Comparison of ENCODE assay signal across 15 cellular contexts in the genomic region with DNA sequence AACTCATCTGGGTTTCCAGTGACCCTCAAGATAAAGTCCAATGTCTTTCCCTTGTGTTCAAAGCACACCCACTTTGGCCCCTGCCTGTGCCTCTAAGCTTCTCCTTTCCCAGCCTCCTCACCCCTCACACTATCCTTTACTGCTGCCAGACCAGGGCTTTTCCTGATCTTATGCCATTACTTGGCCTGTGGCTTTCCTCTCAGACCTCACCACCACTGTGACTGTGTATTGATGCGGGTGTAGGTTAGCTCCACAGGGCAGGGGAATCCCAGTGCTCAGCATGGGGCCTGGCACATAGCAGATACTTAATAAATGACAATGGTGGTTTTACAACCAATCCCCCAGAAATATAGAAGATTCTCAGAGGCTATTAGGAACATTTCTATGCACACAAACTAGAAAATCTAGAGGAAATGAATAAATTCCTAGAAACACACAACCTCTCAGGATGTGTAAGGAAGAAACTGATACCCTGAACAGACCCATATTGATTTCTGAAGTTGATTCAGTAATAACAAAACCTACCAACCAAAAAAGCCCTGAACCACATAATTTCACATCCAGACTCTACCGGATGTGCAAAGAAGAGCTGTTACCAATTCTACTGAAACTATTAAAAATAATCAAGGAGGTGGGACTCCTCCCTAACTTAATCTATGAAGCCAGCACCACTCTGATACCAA.
DNase-seq lines count a peak whose midpoint lies in the region; ATAC-seq and TF ChIP-seq lines count a peak whose summit lies in the region.
"Had no signal": no experiment of that assay in that cellular context is flagged by ENCODE, and none has a peak within 500 bp of the region (broad histone marks: within the 10 kb centered on the region; RNA-seq: fewer than 3 reads in every experiment).

No MANE protein-coding gene starts in this region.

- no peaks in the 10 kb centered on the region for H3K36me3 ChIP-seq in left ventricle myocardium inferior
- H3K36me3 ChIP-seq: ascending aorta had no signal

- intact Hi-C loops in left ventricle myocardium inferior (cut with micrococcal nuclease), result no loop called here

- H3K27me3 Mint-ChIP-seq in T-helper 1 cell treated with Interleukin-12 subunit alpha and Interleukin-12 subunit beta and Interleukin-4 antibody, amounts not matched to agents 30 μg/mL and 1 μg/mL, for 36 hours (ENCODE audit: low read depth), result peaks cover 7% of the 10 kb centered on the region
- peaks cover 11 to 17% of the 10 kb centered on the region in 2 donors for H3K27me3 Mint-ChIP-seq in stimulated activated naive B cell treated with anti-CD40 and anti-IgM and Interleukin-4, amounts not matched to agents 10 μg/mL and 1 μg/mL and 100 μg/mL, for 72 hours

- H3K9me3 Mint-ChIP-seq in T-helper 1 cell treated with Interleukin-12 subunit alpha and Interleukin-12 subunit beta and Interleukin-4 antibody, amounts not matched to agents 30 μg/mL and 1 μg/mL, for 36 hours, result no peaks in the 10 kb centered on the region
- H3K9me3 Mint-ChIP-seq in stimulated activated naive B cell treated with anti-CD40 and anti-IgM and Interleukin-4, amounts not matched to agents 10 μg/mL and 1 μg/mL and 100 μg/mL, for 72 hours, result no peaks in the 10 kb centered on the region
- H3K9me3 Mint-ChIP-seq: effector memory CD8-positive, alpha-beta T cell; IgD-negative memory B cell; type B pancreatic cell had no signal

- no peaks in the 10 kb centered on the region for H3K9me3 ChIP-seq in left ventricle myocardium inferior (replicated peaks)
- H3K9me3 ChIP-seq: ascending aorta had no signal

- H3K4me1 Mint-ChIP-seq in T-helper 1 cell treated with Interleukin-12 subunit alpha and Interleukin-12 subunit beta and Interleukin-4 antibody, amounts not matched to agents 30 μg/mL and 1 μg/mL, for 36 hours (ENCODE audit: low read depth), result peaks cover 16% of the 10 kb centered on the region
- H3K4me1 Mint-ChIP-seq in stimulated activated naive B cell treated with anti-CD40 and anti-IgM and Interleukin-4, amounts not matched to agents 10 μg/mL and 1 μg/mL and 100 μg/mL, for 72 hours, result no peaks in the 10 kb centered on the region
- H3K4me1 Mint-ChIP-seq: IgD-negative memory B cell had no signal

- no peak for TF ChIP-seq CTCF in left ventricle myocardium inferior (IDR thresholded peaks at IDR 0.05; ENCODE audit: borderline replicate concordance)

- peak overlapping the region; percentile 11 for H3K27ac Mint-ChIP-seq in T-helper 1 cell treated with Interleukin-12 subunit alpha and Interleukin-12 subunit beta and Interleukin-4 antibody, amounts not matched to agents 30 μg/mL and 1 μg/mL, for 36 hours
- no peak overlapping the region for H3K27ac Mint-ChIP-seq in stimulated activated naive B cell treated with anti-CD40 and anti-IgM and Interleukin-4, amounts not matched to agents 10 μg/mL and 1 μg/mL and 100 μg/mL, for 72 hours
- H3K27ac Mint-ChIP-seq: effector memory CD8-positive, alpha-beta T cell; IgD-negative memory B cell; type B pancreatic cell had no signal

- H3K4me3 ChIP-seq in left ventricle myocardium inferior, result no peak overlapping the region
- H3K4me3 ChIP-seq: ascending aorta had no signal

- no peaks in the 10 kb centered on the region for H3K4me1 ChIP-seq in left ventricle myocardium inferior
- H3K4me1 ChIP-seq: ascending aorta had no signal

- H3K4me3 Mint-ChIP-seq in T-helper 1 cell treated with Interleukin-12 subunit alpha and Interleukin-12 subunit beta and Interleukin-4 antibody, amounts not matched to agents 30 μg/mL and 1 μg/mL, for 36 hours, result no peak overlapping the region
- no peak overlapping the region for H3K4me3 Mint-ChIP-seq in stimulated activated naive B cell treated with anti-CD40 and anti-IgM and Interleukin-4, amounts not matched to agents 10 μg/mL and 1 μg/mL and 100 μg/mL, for 72 hours
- H3K4me3 Mint-ChIP-seq: effector memory CD8-positive, alpha-beta T cell; IgD-negative memory B cell; type B pancreatic cell had no signal

- no peaks in the 10 kb centered on the region for H3K36me3 Mint-ChIP-seq in T-helper 1 cell treated with Interleukin-12 subunit alpha and Interleukin-12 subunit beta and Interleukin-4 antibody, amounts not matched to agents 30 μg/mL and 1 μg/mL, for 36 hours (ENCODE audit: low read depth)
- no peaks in the 10 kb centered on the region for H3K36me3 Mint-ChIP-seq in stimulated activated naive B cell treated with anti-CD40 and anti-IgM and Interleukin-4, amounts not matched to agents 10 μg/mL and 1 μg/mL and 100 μg/mL, for 72 hours
- H3K36me3 Mint-ChIP-seq: IgD-negative memory B cell, type B pancreatic cell had no signal

- ATAC-seq in GM18517 (IDR thresholded peaks at IDR 0.05; ENCODE audit: unreplicated experiment), result peak; percentile 71
- peak; percentile 90 for ATAC-seq in GM19463 (IDR thresholded peaks at IDR 0.05; ENCODE audit: unreplicated experiment)
- peak; percentile 89 for ATAC-seq in HG02884 (IDR thresholded peaks at IDR 0.05; ENCODE audit: unreplicated experiment)
- no peak for ATAC-seq in stimulated activated naive B cell treated with anti-CD40 and anti-IgM and Interleukin-4, amounts not matched to agents 10 μg/mL and 1 μg/mL and 100 μg/mL, for 72 hours (replicated peaks)
- ATAC-seq: effector memory CD8-positive, alpha-beta T cell; HCT116 had no signal

- no peak overlapping the region for H3K27ac ChIP-seq in left ventricle myocardium inferior (replicated peaks)
- H3K27ac ChIP-seq: ascending aorta had no signal

- no peaks in the 10 kb centered on the region for H3K27me3 ChIP-seq in left ventricle myocardium inferior (ENCODE audit: low read depth)
- H3K27me3 ChIP-seq: ascending aorta had no signal

- DNase-seq in NCI-H226 (no peak), SHP77 (lab: John Stamatoyannopoulos, UW) (no peak), left ventricle myocardium inferior (no peak)
- no peak for DNase-seq in stimulated activated naive B cell treated with anti-CD40 and anti-IgM and Interleukin-4, amounts not matched to agents 10 μg/mL and 1 μg/mL and 100 μg/mL, for 72 hours
- DNase-seq: activated CD8-positive, alpha-beta memory T cell treated with anti-CD3 and anti-CD28 coated beads, Interleukin-2, amount 50 U/mL, for 4 hours; effector memory CD8-positive, alpha-beta T cell; NCI-H187 had no signal

Comparison
In these comparisons a context has a peak if more than half of its experiments do, and no peak if none do; other contexts are left out.
1. ATAC-seq: peak in GM18517 (single experiment), GM19463 (single experiment) and HG02884 (single experiment); none in stimulated activated naive B cell treated with anti-CD40 and anti-IgM and Interleukin-4, amounts not matched to agents 10 μg/mL and 1 μg/mL and 100 μg/mL, for 72 hours (0 of 2).